In the genomic region with DNA sequence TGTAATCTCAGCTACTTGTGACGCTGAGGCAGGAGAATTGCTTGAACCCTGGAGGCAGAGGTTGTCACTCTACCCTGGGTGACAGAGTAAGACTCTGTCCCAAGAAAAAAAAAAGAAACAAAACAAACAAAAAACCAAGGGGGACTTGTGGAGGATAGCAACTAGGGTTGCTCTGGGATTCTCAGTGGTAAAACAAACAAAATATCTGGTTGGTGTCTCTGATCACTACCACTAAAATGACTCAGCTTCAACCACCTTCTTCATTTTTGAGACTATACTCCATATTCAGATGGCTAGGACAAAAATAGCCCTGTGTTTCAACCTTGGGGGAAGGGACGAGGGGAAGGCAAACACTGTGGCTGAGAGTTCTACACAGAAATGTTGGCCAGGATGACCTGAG, we compare ENCODE assay signal across 9 cellular contexts.
A peak's percentile ranks its signal among the peaks of the same experiment; 100 is the strongest.
DNase-seq lines count a peak whose midpoint lies in the region; ATAC-seq and TF ChIP-seq lines count a peak whose summit lies in the region.
"Had no signal": no experiment of that assay in that cellular context is flagged by ENCODE, and none has a peak within 500 bp of the region (broad histone marks: within the 10 kb centered on the region; RNA-seq: fewer than 3 reads in every experiment).

No MANE protein-coding gene starts in this region.

- TF ChIP-seq POLR2A in ovary (IDR thresholded peaks at IDR 0.05): no peak

- no peaks in the 10 kb centered on the region for H3K27me3 Mint-ChIP-seq in activated CD8-positive, alpha-beta T cell treated with anti-CD3 and anti-CD28 coated beads for 36 hours

- no peaks in the 10 kb centered on the region for H3K4me1 ChIP-seq in ovary (ENCODE audit: insufficient read depth)

- H3K27me3 ChIP-seq in ovary: no peaks in the 10 kb centered on the region
- H3K27me3 ChIP-seq: SJSA1 had no signal

- POLR2A ChIA-PET in activated CD8-positive, alpha-beta T cell treated with anti-CD3 and anti-CD28 coated beads for 36 hours (lab: Charles Lee): no interaction called here

- H3K4me1 Mint-ChIP-seq in activated CD8-positive, alpha-beta T cell treated with anti-CD3 and anti-CD28 coated beads for 36 hours (ENCODE audit: low read depth): peaks cover 24% of the 10 kb centered on the region

- H3K36me3 Mint-ChIP-seq in activated CD8-positive, alpha-beta T cell treated with anti-CD3 and anti-CD28 coated beads for 36 hours (ENCODE audit: low read depth): no peaks in the 10 kb centered on the region

- DNase-seq in GM03348 (ENCODE audit: low spot score) (peak; percentile 20), foreskin melanocyte (no peak), A172 (ENCODE audit: low spot score) (no peak), ovary (no peak), NCI-H2081 (lab: John Stamatoyannopoulos, UW) (no peak)
- no peak for DNase-seq in activated CD8-positive, alpha-beta T cell treated with anti-CD3 and anti-CD28 coated beads for 36 hours

- H3K4me3 ChIP-seq in ovary: no peak overlapping the region
- H3K4me3 ChIP-seq: SJSA1 had no signal

- no peak for TF ChIP-seq CTCF in activated CD8-positive, alpha-beta T cell treated with anti-CD3 and anti-CD28 coated beads for 36 hours (IDR thresholded peaks at IDR 0.05)
- TF ChIP-seq CTCF in ovary (IDR thresholded peaks at IDR 0.05): no peak

- ATAC-seq in GM19438 (IDR thresholded peaks at IDR 0.05; ENCODE audit: low read depth, unreplicated experiment) (peak; percentile 90), HG03103 (IDR thresholded peaks at IDR 0.05; ENCODE audit: low read depth, unreplicated experiment) (peak; percentile 84)
- peak; percentile 56 for ATAC-seq in activated CD8-positive, alpha-beta T cell treated with anti-CD3 and anti-CD28 coated beads for 36 hours

- H3K36me3 ChIP-seq in ovary: no peaks in the 10 kb centered on the region
- H3K36me3 ChIP-seq: SJSA1 had no signal

- no peak overlapping the region for H3K27ac ChIP-seq in ovary
- H3K27ac ChIP-seq: SJSA1 had no signal

- H3K4me3 Mint-ChIP-seq in activated CD8-positive, alpha-beta T cell treated with anti-CD3 and anti-CD28 coated beads for 36 hours: no peak overlapping the region

- WGBS in ovary, 3 donors: 75 to 86% (median 85%) methylated on average over 2 of the region's 2 CpGs

- intact Hi-C loops in activated CD8-positive, alpha-beta T cell treated with anti-CD3 and anti-CD28 coated beads for 36 hours (cut with micrococcal nuclease): no loop called here
- intact Hi-C loops in ovary (cut with DNase I): no loop called here

- TF ChIP-seq EP300 in ovary (IDR thresholded peaks at IDR 0.05): no peak

- H3K9me3 Mint-ChIP-seq in activated CD8-positive, alpha-beta T cell treated with anti-CD3 and anti-CD28 coated beads for 36 hours: no peaks in the 10 kb centered on the region

- no peak overlapping the region for H3K27ac Mint-ChIP-seq in activated CD8-positive, alpha-beta T cell treated with anti-CD3 and anti-CD28 coated beads for 36 hours

- CTCF ChIA-PET in activated CD8-positive, alpha-beta T cell treated with anti-CD3 and anti-CD28 coated beads for 36 hours (lab: Charles Lee): interaction anchor here (0.9 to 2.5 kb wide), 4 partner anchors 8 to 147 kb away, joined by 3 to 15 read pairs (median 4); no protein-coding TSS in a partner anchor

- no peaks in the 10 kb centered on the region for H3K9me3 ChIP-seq in ovary
- H3K9me3 ChIP-seq: SJSA1 had no signal
